ENCODE assay signal across 1 cellular context in genomic region chr6:154752015-154752414, GRCh38.
TF ChIP-seq lines count a peak whose summit lies in the region.

No MANE protein-coding gene starts in this region.

TF ChIP-seq in K562, 482 proteins besides CTCF, POLR2A, EP300 and RAD21 (continued from another document):
- TF ChIP-seq MGA (IDR thresholded peaks at IDR 0.05) (peak; percentile 52), SMAD4 (CRISPR knock-in tag; conservative IDR thresholded peaks at IDR 0.05) (0 out of 2 replicates have a peak, but pooled peaks have one; percentile 28), ETV1 (tag; conservative IDR thresholded peaks at IDR 0.05; ENCODE audit: low read depth) (0 out of 2 replicates have a peak, but pooled peaks have one; percentile 8), ZNF311 (CRISPR knock-in tag; IDR thresholded peaks at IDR 0.05) (peak; percentile 68; the same call in 1 of the 2 replicates)
